1 cellular context compared by ENCODE assay signal in the genomic region with DNA sequence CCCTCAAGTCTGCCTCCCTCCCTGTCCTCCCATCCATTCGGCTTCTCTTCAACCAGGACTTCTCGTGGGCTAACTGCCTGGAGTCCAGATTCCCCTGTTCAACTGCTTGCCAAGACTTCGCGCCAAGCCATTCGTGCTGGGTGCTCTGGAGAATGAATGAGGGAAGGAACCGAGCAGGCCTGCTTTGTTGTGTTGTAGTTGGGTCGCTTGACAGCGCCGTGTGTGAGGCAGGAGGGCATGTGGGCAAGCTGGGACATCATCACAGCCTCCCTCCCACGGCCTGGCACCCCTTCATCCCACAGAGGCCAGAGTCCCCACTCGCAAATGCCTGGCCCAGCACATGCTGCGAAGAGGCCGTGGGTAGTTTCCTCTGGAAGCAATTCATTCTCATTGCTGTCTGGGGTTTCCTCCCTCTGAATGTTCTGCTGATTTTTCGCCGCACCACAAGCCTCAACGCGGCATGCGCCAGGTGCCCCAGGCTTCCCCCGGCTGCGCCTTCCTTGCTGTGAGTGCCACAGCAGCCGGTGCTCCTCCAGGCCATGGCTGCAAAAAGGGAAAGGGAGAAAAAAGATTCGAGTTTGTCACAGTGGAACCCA.
TF ChIP-seq lines count a peak whose summit lies in the region.

No MANE protein-coding gene starts in this region.

TF ChIP-seq in GM12878, 131 proteins besides CTCF, POLR2A, EP300 and RAD21 (continued from another document):
- no peak for TF ChIP-seq PRDM15 (CRISPR knock-in tag; IDR thresholded peaks at IDR 0.05)
- TF ChIP-seq GATAD2B (conservative IDR thresholded peaks at IDR 0.05; ENCODE audit: low read depth), result no peak
- TF ChIP-seq ZBTB11 (CRISPR knock-in tag; IDR thresholded peaks at IDR 0.05), result no peak
- no peak for TF ChIP-seq TCF12 (IDR thresholded peaks at IDR 0.05; ENCODE audit: low read depth, low read length)
